ENCODE assay signal across 1 cellular context in the genomic region with DNA sequence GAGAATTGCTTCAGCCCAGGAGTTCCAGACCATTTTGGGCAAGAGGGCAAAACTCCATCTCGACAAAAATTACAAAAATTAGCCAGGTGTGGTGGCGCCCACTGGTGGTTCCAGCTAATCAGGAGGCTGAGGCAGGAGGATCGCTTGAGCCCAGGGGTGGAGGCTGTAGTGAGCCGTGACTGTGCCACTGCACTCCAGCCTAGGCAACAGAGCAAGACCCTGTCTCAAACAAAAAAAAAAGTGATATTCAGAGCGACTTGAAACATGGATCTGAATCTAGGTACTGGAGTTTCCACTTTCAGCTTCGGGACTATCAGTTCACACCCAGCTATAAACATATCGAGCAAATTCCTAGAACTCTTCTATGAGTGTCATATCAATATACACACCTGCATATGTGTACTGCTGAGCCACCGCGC.
TF ChIP-seq lines count a peak whose summit lies in the region.

No MANE protein-coding gene starts in this region.

TF ChIP-seq in WTC11, 78 proteins besides CTCF, POLR2A, EP300 and RAD21:
- TF ChIP-seq, protein P1, sequence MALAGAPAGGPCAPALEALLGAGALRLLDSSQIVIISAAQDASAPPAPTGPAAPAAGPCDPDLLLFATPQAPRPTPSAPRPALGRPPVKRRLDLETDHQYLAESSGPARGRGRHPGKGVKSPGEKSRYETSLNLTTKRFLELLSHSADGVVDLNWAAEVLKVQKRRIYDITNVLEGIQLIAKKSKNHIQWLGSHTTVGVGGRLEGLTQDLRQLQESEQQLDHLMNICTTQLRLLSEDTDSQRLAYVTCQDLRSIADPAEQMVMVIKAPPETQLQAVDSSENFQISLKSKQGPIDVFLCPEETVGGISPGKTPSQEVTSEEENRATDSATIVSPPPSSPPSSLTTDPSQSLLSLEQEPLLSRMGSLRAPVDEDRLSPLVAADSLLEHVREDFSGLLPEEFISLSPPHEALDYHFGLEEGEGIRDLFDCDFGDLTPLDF (CRISPR knock-in tag; IDR thresholded peaks at IDR 0.05) = no peak
- 0 out of 2 replicates have a peak, but pooled peaks have one; percentile 34 for TF ChIP-seq GTF2I (CRISPR knock-in tag; conservative IDR thresholded peaks at IDR 0.05)
